ENCODE assay signal across 1 cellular context in the genomic region with DNA sequence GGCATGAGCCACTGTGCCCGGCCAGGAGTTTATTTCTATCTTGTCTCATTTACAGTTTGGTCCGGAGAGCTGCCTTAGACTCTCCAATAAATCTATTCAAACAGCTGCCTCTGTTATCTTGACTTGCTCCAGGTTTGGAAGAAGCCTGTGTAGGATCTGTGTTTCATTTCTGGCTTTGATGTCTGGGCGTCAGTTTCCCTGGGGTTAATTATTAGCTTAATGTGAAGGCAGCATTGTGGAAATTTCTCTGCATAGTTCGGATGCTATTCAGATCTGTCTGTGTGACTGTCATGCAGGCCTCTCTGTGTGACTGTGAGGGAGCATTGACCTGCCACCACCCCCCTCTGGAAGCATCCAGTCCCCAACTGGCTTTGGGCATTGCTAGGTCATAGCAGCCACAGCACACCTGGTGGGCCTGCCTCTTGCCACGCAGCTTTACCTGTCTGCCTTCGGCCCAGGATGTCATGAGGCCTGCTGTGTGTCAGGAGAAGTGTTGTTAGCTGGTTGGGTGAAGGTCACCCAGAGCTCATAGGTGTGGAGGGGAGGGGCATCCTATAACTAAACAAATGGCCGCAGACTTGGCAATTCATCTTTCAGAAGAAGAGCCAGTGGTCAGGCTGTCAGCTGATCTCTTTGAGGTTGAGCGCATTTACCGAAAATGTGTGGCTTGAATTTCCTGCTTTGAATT.
A peak's percentile ranks its signal among the peaks of the same experiment; 100 is the strongest.
TF ChIP-seq lines count a peak whose summit lies in the region.

No MANE protein-coding gene starts in this region.

TF ChIP-seq in HepG2, 621 proteins besides CTCF, POLR2A, EP300 and RAD21 (continued from another document and continues in another):
- TF ChIP-seq, protein P1, sequence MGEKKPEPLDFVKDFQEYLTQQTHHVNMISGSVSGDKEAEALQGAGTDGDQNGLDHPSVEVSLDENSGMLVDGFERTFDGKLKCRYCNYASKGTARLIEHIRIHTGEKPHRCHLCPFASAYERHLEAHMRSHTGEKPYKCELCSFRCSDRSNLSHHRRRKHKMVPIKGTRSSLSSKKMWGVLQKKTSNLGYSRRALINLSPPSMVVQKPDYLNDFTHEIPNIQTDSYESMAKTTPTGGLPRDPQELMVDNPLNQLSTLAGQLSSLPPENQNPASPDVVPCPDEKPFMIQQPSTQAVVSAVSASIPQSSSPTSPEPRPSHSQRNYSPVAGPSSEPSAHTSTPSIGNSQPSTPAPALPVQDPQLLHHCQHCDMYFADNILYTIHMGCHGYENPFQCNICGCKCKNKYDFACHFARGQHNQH (CRISPR knock-in tag; IDR thresholded peaks at IDR 0.05): peak; percentile 73
- TF ChIP-seq ZNF878 (CRISPR knock-in tag; IDR thresholded peaks at IDR 0.05): 0 out of 2 replicates have a peak, but pooled peaks have one; percentile 59
- TF ChIP-seq ZNF788 (CRISPR knock-in tag; IDR thresholded peaks at IDR 0.05; ENCODE audit: borderline replicate concordance): no peak
- TF ChIP-seq SMAD9 (CRISPR knock-in tag; IDR thresholded peaks at IDR 0.05): no peak
- TF ChIP-seq KAT2B (IDR thresholded peaks at IDR 0.05; ENCODE audit: borderline replicate concordance, low read depth, low read length): no peak
- TF ChIP-seq PHF5A (CRISPR knock-in tag; IDR thresholded peaks at IDR 0.05; ENCODE audit: low read depth, unreplicated experiment): no peak
- TF ChIP-seq, protein P2, sequence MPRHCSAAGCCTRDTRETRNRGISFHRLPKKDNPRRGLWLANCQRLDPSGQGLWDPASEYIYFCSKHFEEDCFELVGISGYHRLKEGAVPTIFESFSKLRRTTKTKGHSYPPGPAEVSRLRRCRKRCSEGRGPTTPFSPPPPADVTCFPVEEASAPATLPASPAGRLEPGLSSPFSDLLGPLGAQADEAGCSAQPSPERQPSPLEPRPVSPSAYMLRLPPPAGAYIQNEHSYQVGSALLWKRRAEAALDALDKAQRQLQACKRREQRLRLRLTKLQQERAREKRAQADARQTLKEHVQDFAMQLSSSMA (CRISPR knock-in tag; IDR thresholded peaks at IDR 0.05): 0 out of 2 replicates have a peak, but pooled peaks have one; percentile 49
- no peak for TF ChIP-seq ZNF207 (IDR thresholded peaks at IDR 0.05; ENCODE audit: borderline replicate concordance)
- no peak for TF ChIP-seq ATF7-NPFF (CRISPR knock-in tag; IDR thresholded peaks at IDR 0.05; ENCODE audit: low read depth)
- no peak for TF ChIP-seq KLF12 (CRISPR knock-in tag; IDR thresholded peaks at IDR 0.05; ENCODE audit: borderline replicate concordance)
- TF ChIP-seq ZNF10 (CRISPR knock-in tag; IDR thresholded peaks at IDR 0.05; ENCODE audit: borderline replicate concordance, low read depth): no peak
- TF ChIP-seq CBX1 (IDR thresholded peaks at IDR 0.05; ENCODE audit: low read depth): no peak
- 0 out of 2 replicates have a peak, but pooled peaks have one; percentile 8 for TF ChIP-seq FOXP1 (IDR thresholded peaks at IDR 0.05)
- TF ChIP-seq FOXP1 (CRISPR knock-in tag; IDR thresholded peaks at IDR 0.05): peak; percentile 64
- no peak for TF ChIP-seq ZNF343 (CRISPR knock-in tag; IDR thresholded peaks at IDR 0.05)
- peak; percentile 18; the same call in 1 of the 2 replicates for TF ChIP-seq SSRP1 (CRISPR knock-in tag; IDR thresholded peaks at IDR 0.05)
- no peak for TF ChIP-seq MATR3 (CRISPR knock-in tag; IDR thresholded peaks at IDR 0.05)
- TF ChIP-seq ZNF572 (CRISPR knock-in tag; IDR thresholded peaks at IDR 0.05): no peak
- TF ChIP-seq ZNF20 (CRISPR knock-in tag; IDR thresholded peaks at IDR 0.05): no peak
- TF ChIP-seq ATF7 (IDR thresholded peaks at IDR 0.05): no peak
- no peak for TF ChIP-seq ATF7 (CRISPR knock-in tag; IDR thresholded peaks at IDR 0.05)
- no peak for TF ChIP-seq ZNF12 (CRISPR knock-in tag; IDR thresholded peaks at IDR 0.05)
- TF ChIP-seq ZFP1 (CRISPR knock-in tag; IDR thresholded peaks at IDR 0.05): no peak
- TF ChIP-seq FOXK1 (CRISPR knock-in tag; IDR thresholded peaks at IDR 0.05; ENCODE audit: borderline replicate concordance, low read depth): peak; percentile 50; the same call in 1 of the 2 replicates
- 0 out of 2 replicates have a peak, but pooled peaks have one; percentile 28 for TF ChIP-seq MIER3 (CRISPR knock-in tag; IDR thresholded peaks at IDR 0.05; ENCODE audit: borderline replicate concordance)
- TF ChIP-seq MBNL3 (CRISPR knock-in tag; conservative IDR thresholded peaks at IDR 0.05): no peak
- no peak for TF ChIP-seq MAZ (IDR thresholded peaks at IDR 0.05; ENCODE audit: borderline replicate concordance, low read depth, low read length)
- TF ChIP-seq MAZ (CRISPR knock-in tag; IDR thresholded peaks at IDR 0.05; ENCODE audit: low read depth): no peak
- TF ChIP-seq ZNF607 (CRISPR knock-in tag; IDR thresholded peaks at IDR 0.05; ENCODE audit: borderline replicate concordance): no peak
- TF ChIP-seq POGZ (CRISPR knock-in tag; IDR thresholded peaks at IDR 0.05): no peak; the same call in none of the 2 replicates
- peak; percentile 56; the same call in 1 of the 2 replicates for TF ChIP-seq MEIS2 (CRISPR knock-in tag; IDR thresholded peaks at IDR 0.05)
- TF ChIP-seq NFE2L2 (IDR thresholded peaks at IDR 0.05; ENCODE audit: low read length): no peak
- TF ChIP-seq MZF1 (CRISPR knock-in tag; IDR thresholded peaks at IDR 0.05; ENCODE audit: borderline replicate concordance): no peak
- TF ChIP-seq KLF16 (CRISPR knock-in tag; IDR thresholded peaks at IDR 0.05): peak in 1 of 2 experiments; percentile 55; a peak in 2 of 4 replicates
- TF ChIP-seq TCF12 (IDR thresholded peaks at IDR 0.05): no peak
- TF ChIP-seq TCF12 (CRISPR knock-in tag; IDR thresholded peaks at IDR 0.05): no peak
- no peak for TF ChIP-seq ZNF709 (CRISPR knock-in tag; IDR thresholded peaks at IDR 0.05)
- no peak for TF ChIP-seq HES4 (CRISPR knock-in tag; IDR thresholded peaks at IDR 0.05; ENCODE audit: borderline replicate concordance)
- TF ChIP-seq, protein P3, sequence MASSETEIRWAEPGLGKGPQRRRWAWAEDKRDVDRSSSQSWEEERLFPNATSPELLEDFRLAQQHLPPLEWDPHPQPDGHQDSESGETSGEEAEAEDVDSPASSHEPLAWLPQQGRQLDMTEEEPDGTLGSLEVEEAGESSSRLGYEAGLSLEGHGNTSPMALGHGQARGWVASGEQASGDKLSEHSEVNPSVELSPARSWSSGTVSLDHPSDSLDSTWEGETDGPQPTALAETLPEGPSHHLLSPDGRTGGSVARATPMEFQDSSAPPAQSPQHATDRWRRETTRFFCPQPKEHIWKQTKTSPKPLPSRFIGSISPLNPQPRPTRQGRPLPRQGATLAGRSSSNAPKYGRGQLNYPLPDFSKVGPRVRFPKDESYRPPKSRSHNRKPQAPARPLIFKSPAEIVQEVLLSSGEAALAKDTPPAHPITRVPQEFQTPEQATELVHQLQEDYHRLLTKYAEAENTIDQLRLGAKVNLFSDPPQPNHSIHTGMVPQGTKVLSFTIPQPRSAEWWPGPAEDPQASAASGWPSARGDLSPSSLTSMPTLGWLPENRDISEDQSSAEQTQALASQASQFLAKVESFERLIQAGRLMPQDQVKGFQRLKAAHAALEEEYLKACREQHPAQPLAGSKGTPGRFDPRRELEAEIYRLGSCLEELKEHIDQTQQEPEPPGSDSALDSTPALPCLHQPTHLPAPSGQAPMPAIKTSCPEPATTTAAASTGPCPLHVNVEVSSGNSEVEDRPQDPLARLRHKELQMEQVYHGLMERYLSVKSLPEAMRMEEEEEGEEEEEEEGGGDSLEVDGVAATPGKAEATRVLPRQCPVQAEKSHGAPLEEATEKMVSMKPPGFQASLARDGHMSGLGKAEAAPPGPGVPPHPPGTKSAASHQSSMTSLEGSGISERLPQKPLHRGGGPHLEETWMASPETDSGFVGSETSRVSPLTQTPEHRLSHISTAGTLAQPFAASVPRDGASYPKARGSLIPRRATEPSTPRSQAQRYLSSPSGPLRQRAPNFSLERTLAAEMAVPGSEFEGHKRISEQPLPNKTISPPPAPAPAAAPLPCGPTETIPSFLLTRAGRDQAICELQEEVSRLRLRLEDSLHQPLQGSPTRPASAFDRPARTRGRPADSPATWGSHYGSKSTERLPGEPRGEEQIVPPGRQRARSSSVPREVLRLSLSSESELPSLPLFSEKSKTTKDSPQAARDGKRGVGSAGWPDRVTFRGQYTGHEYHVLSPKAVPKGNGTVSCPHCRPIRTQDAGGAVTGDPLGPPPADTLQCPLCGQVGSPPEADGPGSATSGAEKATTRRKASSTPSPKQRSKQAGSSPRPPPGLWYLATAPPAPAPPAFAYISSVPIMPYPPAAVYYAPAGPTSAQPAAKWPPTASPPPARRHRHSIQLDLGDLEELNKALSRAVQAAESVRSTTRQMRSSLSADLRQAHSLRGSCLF (CRISPR knock-in tag; IDR thresholded peaks at IDR 0.05; ENCODE audit: borderline replicate concordance): no peak
- TF ChIP-seq FOSL1 (CRISPR knock-in tag; IDR thresholded peaks at IDR 0.05; ENCODE audit: borderline replicate concordance): no peak
- TF ChIP-seq GFI1 (CRISPR knock-in tag; IDR thresholded peaks at IDR 0.05; ENCODE audit: borderline replicate concordance): no peak; the same call in 1 of the 2 replicates
- TF ChIP-seq AGO2 (optimal IDR thresholded peaks at IDR 0.05; ENCODE audit: low read depth, low read length): peak; percentile 24
- TF ChIP-seq YEATS2 (CRISPR knock-in tag; IDR thresholded peaks at IDR 0.05; ENCODE audit: borderline replicate concordance): peak; percentile 64; the same call in 1 of the 2 replicates
- TF ChIP-seq HOXA5 (CRISPR knock-in tag; IDR thresholded peaks at IDR 0.05): no peak
- peak; percentile 91 for TF ChIP-seq ASH2L (IDR thresholded peaks at IDR 0.05; ENCODE audit: insufficient read length, low read depth, low read length)
- no peak for TF ChIP-seq HCFC1 (IDR thresholded peaks at IDR 0.05; ENCODE audit: low read depth, low read length)
- no peak for TF ChIP-seq ZBTB7A (CRISPR knock-in tag; IDR thresholded peaks at IDR 0.05)
- TF ChIP-seq, protein P4, sequence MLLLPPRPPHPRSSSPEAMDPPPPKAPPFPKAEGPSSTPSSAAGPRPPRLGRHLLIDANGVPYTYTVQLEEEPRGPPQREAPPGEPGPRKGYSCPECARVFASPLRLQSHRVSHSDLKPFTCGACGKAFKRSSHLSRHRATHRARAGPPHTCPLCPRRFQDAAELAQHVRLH (CRISPR knock-in tag; IDR thresholded peaks at IDR 0.05; ENCODE audit: borderline replicate concordance, low read depth): no peak
- 0 out of 2 replicates have a peak, but pooled peaks have one; percentile 49 for TF ChIP-seq CCDC6 (CRISPR knock-in tag; IDR thresholded peaks at IDR 0.05)
- TF ChIP-seq TSC22D2 (CRISPR knock-in tag; IDR thresholded peaks at IDR 0.05; ENCODE audit: borderline replicate concordance): no peak
- TF ChIP-seq ZNF34 (CRISPR knock-in tag; IDR thresholded peaks at IDR 0.05; ENCODE audit: borderline replicate concordance): 0 out of 2 replicates have a peak, but pooled peaks have one; percentile 7
- peak; percentile 82 for TF ChIP-seq MIXL1 (CRISPR knock-in tag; IDR thresholded peaks at IDR 0.05)
- TF ChIP-seq FIP1L1 (IDR thresholded peaks at IDR 0.05; ENCODE audit: borderline replicate concordance, insufficient read depth, low read depth, low read length): no peak
- TF ChIP-seq ZNF564 (CRISPR knock-in tag; IDR thresholded peaks at IDR 0.05): no peak
- 0 out of 2 replicates have a peak, but pooled peaks have one; percentile 17 for TF ChIP-seq RBFOX2 (IDR thresholded peaks at IDR 0.05; ENCODE audit: low read depth, low read length)
- TF ChIP-seq POLR2G (IDR thresholded peaks at IDR 0.05; ENCODE audit: low read depth, low read length): peak; percentile 65
- no peak for TF ChIP-seq SALL2 (CRISPR knock-in tag; IDR thresholded peaks at IDR 0.05)
- TF ChIP-seq ZNF75D (CRISPR knock-in tag; IDR thresholded peaks at IDR 0.05; ENCODE audit: borderline replicate concordance): no peak
- no peak for TF ChIP-seq ZNF841 (CRISPR knock-in tag; IDR thresholded peaks at IDR 0.05; ENCODE audit: borderline replicate concordance)
- TF ChIP-seq, protein P5, sequence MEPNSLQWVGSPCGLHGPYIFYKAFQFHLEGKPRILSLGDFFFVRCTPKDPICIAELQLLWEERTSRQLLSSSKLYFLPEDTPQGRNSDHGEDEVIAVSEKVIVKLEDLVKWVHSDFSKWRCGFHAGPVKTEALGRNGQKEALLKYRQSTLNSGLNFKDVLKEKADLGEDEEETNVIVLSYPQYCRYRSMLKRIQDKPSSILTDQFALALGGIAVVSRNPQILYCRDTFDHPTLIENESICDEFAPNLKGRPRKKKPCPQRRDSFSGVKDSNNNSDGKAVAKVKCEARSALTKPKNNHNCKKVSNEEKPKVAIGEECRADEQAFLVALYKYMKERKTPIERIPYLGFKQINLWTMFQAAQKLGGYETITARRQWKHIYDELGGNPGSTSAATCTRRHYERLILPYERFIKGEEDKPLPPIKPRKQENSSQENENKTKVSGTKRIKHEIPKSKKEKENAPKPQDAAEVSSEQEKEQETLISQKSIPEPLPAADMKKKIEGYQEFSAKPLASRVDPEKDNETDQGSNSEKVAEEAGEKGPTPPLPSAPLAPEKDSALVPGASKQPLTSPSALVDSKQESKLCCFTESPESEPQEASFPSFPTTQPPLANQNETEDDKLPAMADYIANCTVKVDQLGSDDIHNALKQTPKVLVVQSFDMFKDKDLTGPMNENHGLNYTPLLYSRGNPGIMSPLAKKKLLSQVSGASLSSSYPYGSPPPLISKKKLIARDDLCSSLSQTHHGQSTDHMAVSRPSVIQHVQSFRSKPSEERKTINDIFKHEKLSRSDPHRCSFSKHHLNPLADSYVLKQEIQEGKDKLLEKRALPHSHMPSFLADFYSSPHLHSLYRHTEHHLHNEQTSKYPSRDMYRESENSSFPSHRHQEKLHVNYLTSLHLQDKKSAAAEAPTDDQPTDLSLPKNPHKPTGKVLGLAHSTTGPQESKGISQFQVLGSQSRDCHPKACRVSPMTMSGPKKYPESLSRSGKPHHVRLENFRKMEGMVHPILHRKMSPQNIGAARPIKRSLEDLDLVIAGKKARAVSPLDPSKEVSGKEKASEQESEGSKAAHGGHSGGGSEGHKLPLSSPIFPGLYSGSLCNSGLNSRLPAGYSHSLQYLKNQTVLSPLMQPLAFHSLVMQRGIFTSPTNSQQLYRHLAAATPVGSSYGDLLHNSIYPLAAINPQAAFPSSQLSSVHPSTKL (CRISPR knock-in tag; IDR thresholded peaks at IDR 0.05): peak; percentile 57; the same call in 1 of the 2 replicates
- no peak for TF ChIP-seq PCBP1 (IDR thresholded peaks at IDR 0.05; ENCODE audit: borderline replicate concordance, low read depth, low read length)
- TF ChIP-seq, protein P6, sequence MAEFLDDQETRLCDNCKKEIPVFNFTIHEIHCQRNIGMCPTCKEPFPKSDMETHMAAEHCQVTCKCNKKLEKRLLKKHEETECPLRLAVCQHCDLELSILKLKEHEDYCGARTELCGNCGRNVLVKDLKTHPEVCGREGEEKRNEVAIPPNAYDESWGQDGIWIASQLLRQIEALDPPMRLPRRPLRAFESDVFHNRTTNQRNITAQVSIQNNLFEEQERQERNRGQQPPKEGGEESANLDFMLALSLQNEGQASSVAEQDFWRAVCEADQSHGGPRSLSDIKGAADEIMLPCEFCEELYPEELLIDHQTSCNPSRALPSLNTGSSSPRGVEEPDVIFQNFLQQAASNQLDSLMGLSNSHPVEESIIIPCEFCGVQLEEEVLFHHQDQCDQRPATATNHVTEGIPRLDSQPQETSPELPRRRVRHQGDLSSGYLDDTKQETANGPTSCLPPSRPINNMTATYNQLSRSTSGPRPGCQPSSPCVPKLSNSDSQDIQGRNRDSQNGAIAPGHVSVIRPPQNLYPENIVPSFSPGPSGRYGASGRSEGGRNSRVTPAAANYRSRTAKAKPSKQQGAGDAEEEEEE (CRISPR knock-in tag; IDR thresholded peaks at IDR 0.05; ENCODE audit: borderline replicate concordance): no peak
- TF ChIP-seq, protein P7, sequence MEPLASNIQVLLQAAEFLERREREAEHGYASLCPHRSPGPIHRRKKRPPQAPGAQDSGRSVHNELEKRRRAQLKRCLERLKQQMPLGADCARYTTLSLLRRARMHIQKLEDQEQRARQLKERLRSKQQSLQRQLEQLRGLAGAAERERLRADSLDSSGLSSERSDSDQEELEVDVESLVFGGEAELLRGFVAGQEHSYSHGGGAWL (CRISPR knock-in tag; IDR thresholded peaks at IDR 0.05): no peak
